In genomic region chr1:154992721-154993571, GRCh38 we compare ENCODE assay signal across 1 cellular context.
A peak's percentile ranks its signal among the peaks of the same experiment; 100 is the strongest.
TF ChIP-seq lines count a peak whose summit lies in the region.

No MANE protein-coding gene starts in this region.

TF ChIP-seq in HEK293, 187 proteins besides CTCF, POLR2A, EP300 and RAD21 (continued from another document):
- 0 out of 2 replicates have a peak, but pooled peaks have one; percentile 32 for TF ChIP-seq FEZF1 (tag by site-specific recombination; IDR thresholded peaks at IDR 0.05)
- TF ChIP-seq SCRT2 (tag by site-specific recombination; IDR thresholded peaks at IDR 0.05): peak; percentile 76
- no peak for TF ChIP-seq ZNF19 (tag by site-specific recombination; IDR thresholded peaks at IDR 0.05; ENCODE audit: low read depth)
- TF ChIP-seq ZBTB8A (tag by site-specific recombination; IDR thresholded peaks at IDR 0.05): peak; percentile 50
- no peak for TF ChIP-seq PRDM4 (tag by site-specific recombination; IDR thresholded peaks at IDR 0.05)
- no peak for TF ChIP-seq ZFHX2 (tag by site-specific recombination; conservative IDR thresholded peaks at IDR 0.05)
- TF ChIP-seq ZNF660 (tag by site-specific recombination; IDR thresholded peaks at IDR 0.05): no peak
- TF ChIP-seq ZNF214 (tag by site-specific recombination; IDR thresholded peaks at IDR 0.05; ENCODE audit: borderline replicate concordance): no peak
TF ChIP-seq in HEK293: peak in this region for 7.
